Comparison of ENCODE assay signal across 8 cellular contexts in genomic region chr7:12212051-12212485, GRCh38. TPM values are rescaled to one million over a fixed set of nuclear protein-coding genes. Genes with fewer than 3 reads are reported as not detected.
DNase-seq lines count a peak whose midpoint lies in the region; ATAC-seq and TF ChIP-seq lines count a peak whose summit lies in the region.

No MANE protein-coding gene starts in this region.

- DNase-seq in activated naive CD4-positive, alpha-beta T cell treated with anti-CD3 and anti-CD28 coated beads, Interleukin-2, amount 10 ng/mL, durations not matched to agents 7 days and 5 days: no peak
- no peak for DNase-seq in activated naive CD4-positive, alpha-beta T cell treated with Interleukin-2 at 50 U/mL for 16 hours
- DNase-seq in Panc1 (ENCODE audit: low read depth, low spot score) (peak; percentile 2), dermis blood vessel endothelial cell (peak; percentile 41), natural killer cell (no peak), sciatic nerve (ENCODE audit: low spot score) (no peak)

- no peaks in the 10 kb centered on the region for H3K9me3 Mint-ChIP-seq in activated naive CD4-positive, alpha-beta T cell treated with anti-CD3 and anti-CD28 coated beads, Interleukin-2, amount 10 ng/mL, durations not matched to agents 7 days and 5 days
- H3K9me3 Mint-ChIP-seq in natural killer cell: no peaks in the 10 kb centered on the region

- CTCF ChIA-PET in activated naive CD4-positive, alpha-beta T cell treated with anti-CD3 and anti-CD28 coated beads, Interleukin-2, amount 10 ng/mL, durations not matched to agents 7 days and 5 days (lab: Charles Lee): interaction anchor here (0.7 to 1.4 kb wide), 5 partner anchors 45 to 247 kb away, joined by 3 to 5 read pairs (median 3); no protein-coding TSS in a partner anchor
- CTCF ChIA-PET in Panc1 (lab: Charles Lee): no interaction called here

- peaks cover 33% of the 10 kb centered on the region for H3K36me3 Mint-ChIP-seq in activated naive CD4-positive, alpha-beta T cell treated with anti-CD3 and anti-CD28 coated beads, Interleukin-2, amount 10 ng/mL, durations not matched to agents 7 days and 5 days
- H3K36me3 Mint-ChIP-seq in natural killer cell: no peaks in the 10 kb centered on the region

- H3K4me1 ChIP-seq in Panc1 (ENCODE audit: control insufficient read depth, insufficient read depth, low read length): peaks cover 50% of the 10 kb centered on the region

- TF ChIP-seq CTCF in Panc1 (IDR thresholded peaks at IDR 0.05) (no peak), natural killer cell (IDR thresholded peaks at IDR 0.05) (no peak)

- TSS peak; percentile 73 for BruUV-seq in Panc1 (replicated peaks; lab: Mats Ljungman, UMichigan)

- peak overlapping the region; percentile 91 for H3K4me3 Mint-ChIP-seq in activated naive CD4-positive, alpha-beta T cell treated with anti-CD3 and anti-CD28 coated beads, Interleukin-2, amount 10 ng/mL, durations not matched to agents 7 days and 5 days
- peak overlapping the region; percentile 98 for H3K4me3 Mint-ChIP-seq in natural killer cell

- intact Hi-C loops in Panc1 (cut with micrococcal nuclease; ENCODE audit: unreplicated experiment) (loop anchor here (5.0 kb wide), 2 partner anchors 100 to 110 kb away; no protein-coding TSS in a partner anchor), natural killer cell (cut with micrococcal nuclease) (loop anchor here (5.0 kb wide), 1 partner anchor 475 kb away; the partner anchor contains the start of gene ARL4A), sciatic nerve (cut with DNase I) (no loop called here)

- ATAC-seq in Panc1: no peak
- no peak for ATAC-seq in natural killer cell
- ATAC-seq in GM18505 (IDR thresholded peaks at IDR 0.05; ENCODE audit: unreplicated experiment): no peak
- no peak for ATAC-seq in sciatic nerve
- no peak for ATAC-seq in HG03442 (IDR thresholded peaks at IDR 0.05; ENCODE audit: unreplicated experiment)

- peaks cover 7% of the 10 kb centered on the region for H3K27me3 Mint-ChIP-seq in activated naive CD4-positive, alpha-beta T cell treated with anti-CD3 and anti-CD28 coated beads, Interleukin-2, amount 10 ng/mL, durations not matched to agents 7 days and 5 days
- H3K27me3 Mint-ChIP-seq in natural killer cell (ENCODE audit: low read depth in 2 of 2): peaks cover 11 to 26% of the 10 kb centered on the region in 2 donors

- H3K27me3 ChIP-seq in Panc1 (ENCODE audit: control insufficient read depth, insufficient read depth, low read length): no peaks in the 10 kb centered on the region

- H3K4me3 ChIP-seq in Panc1 (ENCODE audit: low read depth in 2 of 2, low read length in 2 of 2): peak overlapping the region; percentile 83 to 90

- peaks cover 17% of the 10 kb centered on the region for H3K36me3 ChIP-seq in Panc1 (ENCODE audit: control insufficient read depth, insufficient read depth, low read length)

- peaks cover 39% of the 10 kb centered on the region for H3K4me1 Mint-ChIP-seq in activated naive CD4-positive, alpha-beta T cell treated with anti-CD3 and anti-CD28 coated beads, Interleukin-2, amount 10 ng/mL, durations not matched to agents 7 days and 5 days
- peaks cover 29 to 41% of the 10 kb centered on the region in 2 donors for H3K4me1 Mint-ChIP-seq in natural killer cell

- POLR2A ChIA-PET in Panc1 (lab: Charles Lee): no interaction called here

- peak overlapping the region; percentile 98 for H3K27ac Mint-ChIP-seq in activated naive CD4-positive, alpha-beta T cell treated with anti-CD3 and anti-CD28 coated beads, Interleukin-2, amount 10 ng/mL, durations not matched to agents 7 days and 5 days
- H3K27ac Mint-ChIP-seq in natural killer cell: peak overlapping the region; percentile 97 to 98

- peak overlapping the region; percentile 100 for H3K27ac ChIP-seq in Panc1 (ENCODE audit: low read length)

- in situ Hi-C loops in Panc1 (cut with HindIII; ENCODE audit: low pct_unique_long_range_greater_than_20kb, low sequenced_read_pairs): no loop called here

- H3K9me3 ChIP-seq in Panc1 (ENCODE audit: control insufficient read depth, insufficient read depth, low read depth, low read length): no peaks in the 10 kb centered on the region

- TF ChIP-seq POLR2A in GM18505 (IDR thresholded peaks at IDR 0.05; ENCODE audit: borderline replicate concordance, extremely low read depth, insufficient read depth, insufficient read length): no peak

RNA-seq across cellular contexts. Expression of gene TMEM106B, which starts 1.0 kb away (rescaled TPM):
- 89.0 TPM for total RNA-seq in Panc1 (2021; ENCODE audit: unreplicated experiment)
- polyA plus RNA-seq in Panc1 (2012; ENCODE audit: insufficient read length): 51.2 TPM
- total RNA-seq in dermis blood vessel endothelial cell: 38.6 and 40.3 TPM in 2 replicates
- 10 to 100 TPM; 18.6 to 28.5 (median 20.4) TPM for total RNA-seq in natural killer cell
- 54.0 TPM for total RNA-seq in sciatic nerve

Comparison
In these comparisons a context has a peak if more than half of its experiments do, and no peak if none do; other contexts are left out.
1. DNase-seq: peak in Panc1 (single experiment) and dermis blood vessel endothelial cell (single experiment); none in activated naive CD4-positive, alpha-beta T cell treated with anti-CD3 and anti-CD28 coated beads, Interleukin-2, amount 10 ng/mL, durations not matched to agents 7 days and 5 days (single experiment), activated naive CD4-positive, alpha-beta T cell treated with Interleukin-2 at 50 U/mL for 16 hours (single experiment), natural killer cell (single experiment) and sciatic nerve (single experiment).